10 cellular contexts compared by ENCODE assay signal in genomic region chr1:55287732-55288131, GRCh38.
DNase-seq lines count a peak whose midpoint lies in the region; ATAC-seq and TF ChIP-seq lines count a peak whose summit lies in the region.
"Had no signal": no experiment of that assay in that cellular context is flagged by ENCODE, and none has a peak within 500 bp of the region (broad histone marks: within the 10 kb centered on the region; RNA-seq: fewer than 3 reads in every experiment).

No MANE protein-coding gene starts in this region.

- H3K27ac ChIP-seq in thymus (ENCODE audit: low read depth) (no peak overlapping the region), ovary (no peak overlapping the region)

- no peaks in the 10 kb centered on the region for H3K9me3 Mint-ChIP-seq in activated naive CD4-positive, alpha-beta T cell treated with anti-CD3 and anti-CD28 coated beads, Interleukin-2, amount 50 U/mL, for 72 hours
- no peaks in the 10 kb centered on the region for H3K9me3 Mint-ChIP-seq in activated naive CD4-positive, alpha-beta T cell treated with anti-CD3 and anti-CD28 coated beads, Interleukin-2, amount 10 ng/mL, durations not matched to agents 7 days and 5 days

- peaks cover 18% of the 10 kb centered on the region for H3K4me1 ChIP-seq in thymus (ENCODE audit: control insufficient read depth, insufficient read depth, low read length)
- peaks cover 2% of the 10 kb centered on the region for H3K4me1 ChIP-seq in ovary (ENCODE audit: insufficient read depth)
- H3K4me1 ChIP-seq: uterus had no signal

- peak overlapping the region; percentile 36 for H3K4me3 ChIP-seq in thymus (ENCODE audit: low read length)
- H3K4me3 ChIP-seq in ovary = no peak overlapping the region
- H3K4me3 ChIP-seq: uterus had no signal

- WGBS in thymus = 88% methylated on average over 9 of the region's 9 CpGs
- 85 to 89% (median 87%) methylated on average over 9 of the region's 9 CpGs for WGBS in ovary, 3 donors

- H3K4me3 Mint-ChIP-seq in activated naive CD4-positive, alpha-beta T cell treated with anti-CD3 and anti-CD28 coated beads, Interleukin-2, amount 10 ng/mL, durations not matched to agents 7 days and 5 days = no peak overlapping the region

- CTCF ChIA-PET in activated naive CD4-positive, alpha-beta T cell treated with anti-CD3 and anti-CD28 coated beads, Interleukin-2, amount 10 ng/mL, durations not matched to agents 7 days and 5 days (lab: Charles Lee) = interaction anchor here (1.0 kb wide), 1 partner anchor 50 kb away, joined by 4 read pairs; no protein-coding TSS in a partner anchor

- no peaks in the 10 kb centered on the region for H3K36me3 Mint-ChIP-seq in activated naive CD4-positive, alpha-beta T cell treated with anti-CD3 and anti-CD28 coated beads, Interleukin-2, amount 50 U/mL, for 72 hours
- H3K36me3 Mint-ChIP-seq in activated naive CD4-positive, alpha-beta T cell treated with anti-CD3 and anti-CD28 coated beads, Interleukin-2, amount 10 ng/mL, durations not matched to agents 7 days and 5 days = no peaks in the 10 kb centered on the region

- TF ChIP-seq EP300 in ovary (IDR thresholded peaks at IDR 0.05) = no peak

- TF ChIP-seq POLR2A in ovary (IDR thresholded peaks at IDR 0.05) = no peak

- H3K27ac Mint-ChIP-seq in activated naive CD4-positive, alpha-beta T cell treated with anti-CD3 and anti-CD28 coated beads, Interleukin-2, amount 50 U/mL, for 72 hours = peak overlapping the region in 1 of 2 donors; percentile 59
- no peak overlapping the region for H3K27ac Mint-ChIP-seq in activated naive CD4-positive, alpha-beta T cell treated with anti-CD3 and anti-CD28 coated beads, Interleukin-2, amount 10 ng/mL, durations not matched to agents 7 days and 5 days

- no peak for DNase-seq in activated naive CD4-positive, alpha-beta T cell treated with anti-CD3 and anti-CD28 coated beads, Interleukin-2, amount 50 U/mL, for 72 hours (ENCODE audit: low spot score in 2 of 2)
- no peak for DNase-seq in activated naive CD4-positive, alpha-beta T cell treated with anti-CD3 and anti-CD28 coated beads, Interleukin-2, amount 10 ng/mL, durations not matched to agents 7 days and 5 days
- DNase-seq in NCI-H82 (lab: John Stamatoyannopoulos, UW) = peak; percentile 91
- DNase-seq in Ammon's horn (ENCODE audit: low spot score) = no peak
- no peak for DNase-seq in ovary
- DNase-seq: foreskin fibroblast had no signal

- intact Hi-C loops in ovary (cut with DNase I) = loop anchor here in 3 of 4 donors (5.0 to 10.0 kb wide), 3 partner anchors 1295 to 1417 kb away; no protein-coding TSS in a partner anchor

- TF ChIP-seq CTCF in ovary (IDR thresholded peaks at IDR 0.05) = no peak

- no peaks in the 10 kb centered on the region for H3K4me1 Mint-ChIP-seq in activated naive CD4-positive, alpha-beta T cell treated with anti-CD3 and anti-CD28 coated beads, Interleukin-2, amount 10 ng/mL, durations not matched to agents 7 days and 5 days

- peak; percentile 11 to 67 for ATAC-seq in activated naive CD4-positive, alpha-beta T cell treated with anti-CD3 and anti-CD28 coated beads, Interleukin-2, amount 50 U/mL, for 72 hours
- ATAC-seq in HG02798 (IDR thresholded peaks at IDR 0.05; ENCODE audit: poor library complexity, unreplicated experiment) (peak; percentile 44), HG02840 (IDR thresholded peaks at IDR 0.05; ENCODE audit: low FRiP score, unreplicated experiment) (no peak)

- H3K36me3 ChIP-seq in thymus (ENCODE audit: control insufficient read depth, insufficient read depth) (no peaks in the 10 kb centered on the region), ovary (no peaks in the 10 kb centered on the region)
- H3K36me3 ChIP-seq: uterus had no signal

- H3K27me3 Mint-ChIP-seq in activated naive CD4-positive, alpha-beta T cell treated with anti-CD3 and anti-CD28 coated beads, Interleukin-2, amount 10 ng/mL, durations not matched to agents 7 days and 5 days = peaks cover 3% of the 10 kb centered on the region

- no peaks in the 10 kb centered on the region for H3K9me3 ChIP-seq in thymus (ENCODE audit: control insufficient read depth)
- no peaks in the 10 kb centered on the region for H3K9me3 ChIP-seq in ovary
- H3K9me3 ChIP-seq: uterus had no signal

- H3K27me3 ChIP-seq in thymus (ENCODE audit: control insufficient read depth, insufficient read depth) (no peaks in the 10 kb centered on the region), ovary (no peaks in the 10 kb centered on the region)
- H3K27me3 ChIP-seq: uterus had no signal
